Comparison of ENCODE assay signal across 1 cellular context in genomic region chr1:155940531-155940992, GRCh38.
TF ChIP-seq lines count a peak whose summit lies in the region.

No MANE protein-coding gene starts in this region.

TF ChIP-seq in HepG2, 621 proteins besides CTCF, POLR2A, EP300 and RAD21 (continued from another document and continues in another):
- TF ChIP-seq ZBTB37 (CRISPR knock-in tag; IDR thresholded peaks at IDR 0.05) (no peak), RBAK (CRISPR knock-in tag; IDR thresholded peaks at IDR 0.05) (no peak), MAFF (IDR thresholded peaks at IDR 0.05; ENCODE audit: low read depth, low read length) (no peak), LBX2 (CRISPR knock-in tag; IDR thresholded peaks at IDR 0.05; ENCODE audit: borderline replicate concordance) (no peak), ZFY (CRISPR knock-in tag; IDR thresholded peaks at IDR 0.05) (peak; percentile 79), SP140L (CRISPR knock-in tag; IDR thresholded peaks at IDR 0.05; ENCODE audit: borderline replicate concordance) (0 out of 2 replicates have a peak, but pooled peaks have one; percentile 53), ZNF33A (CRISPR knock-in tag; IDR thresholded peaks at IDR 0.05; ENCODE audit: borderline replicate concordance) (no peak), JDP2 (CRISPR knock-in tag; IDR thresholded peaks at IDR 0.05; ENCODE audit: borderline replicate concordance) (no peak), HNRNPL (IDR thresholded peaks at IDR 0.05; ENCODE audit: low read depth, low read length) (no peak), ZKSCAN5 (CRISPR knock-in tag; IDR thresholded peaks at IDR 0.05) (no peak), ZBTB7A (CRISPR knock-in tag; IDR thresholded peaks at IDR 0.05) (no peak), CEBPB (IDR thresholded peaks at IDR 0.05; ENCODE audit: borderline replicate concordance, low read depth, low read length) (no peak), ZNF460 (CRISPR knock-in tag; IDR thresholded peaks at IDR 0.05; ENCODE audit: borderline replicate concordance) (no peak), ZNF235 (CRISPR knock-in tag; IDR thresholded peaks at IDR 0.05; ENCODE audit: borderline replicate concordance) (no peak), ZNF720 (CRISPR knock-in tag; IDR thresholded peaks at IDR 0.05) (no peak), MED13 (CRISPR knock-in tag; IDR thresholded peaks at IDR 0.05) (no peak), BHLHE40 (IDR thresholded peaks at IDR 0.05; ENCODE audit: low read length) (no peak), ZNF274 (CRISPR knock-in tag; IDR thresholded peaks at IDR 0.05) (no peak), RFX1 (IDR thresholded peaks at IDR 0.05) (no peak), TAF1 (CRISPR knock-in tag; IDR thresholded peaks at IDR 0.05) (peak; percentile 35; the same call in 1 of the 2 replicates), NFAT5 (CRISPR knock-in tag; IDR thresholded peaks at IDR 0.05) (no peak), DNMT1 (CRISPR knock-in tag; IDR thresholded peaks at IDR 0.05) (no peak), SMAD9 (CRISPR knock-in tag; IDR thresholded peaks at IDR 0.05) (no peak), POGZ (CRISPR knock-in tag; IDR thresholded peaks at IDR 0.05) (no peak), DMAP1 (CRISPR knock-in tag; IDR thresholded peaks at IDR 0.05) (no peak; the same call in 1 of the 2 replicates), GMEB1 (CRISPR knock-in tag; IDR thresholded peaks at IDR 0.05; ENCODE audit: borderline replicate concordance) (no peak), THAP7 (CRISPR knock-in tag; IDR thresholded peaks at IDR 0.05) (no peak), SKI (IDR thresholded peaks at IDR 0.05; ENCODE audit: partially characterized antibody) (no peak), ZBTB33 (CRISPR knock-in tag; IDR thresholded peaks at IDR 0.05) (peak; percentile 24; the same call in 1 of the 2 replicates), EHMT2 (IDR thresholded peaks at IDR 0.05; ENCODE audit: borderline replicate concordance, low read depth, low read length) (no peak), HDAC1 (CRISPR knock-in tag; IDR thresholded peaks at IDR 0.05) (peak; percentile 16; the same call in 1 of the 2 replicates), ZNF580 (CRISPR knock-in tag; IDR thresholded peaks at IDR 0.05; ENCODE audit: borderline replicate concordance, low read depth) (no peak), ZNF343 (CRISPR knock-in tag; IDR thresholded peaks at IDR 0.05) (no peak), EED (CRISPR knock-in tag; IDR thresholded peaks at IDR 0.05) (no peak), ZNF749 (CRISPR knock-in tag; IDR thresholded peaks at IDR 0.05; ENCODE audit: borderline replicate concordance) (no peak), ZNF136 (CRISPR knock-in tag; IDR thresholded peaks at IDR 0.05; ENCODE audit: low read depth) (no peak), CENPBD1 (CRISPR knock-in tag; IDR thresholded peaks at IDR 0.05; ENCODE audit: borderline replicate concordance, low read depth) (no peak), KLF9 (CRISPR knock-in tag; IDR thresholded peaks at IDR 0.05; ENCODE audit: low read depth) (no peak), PREB (CRISPR knock-in tag; IDR thresholded peaks at IDR 0.05) (no peak), PCBP1 (IDR thresholded peaks at IDR 0.05; ENCODE audit: borderline replicate concordance, low read depth, low read length) (no peak), E2F5 (CRISPR knock-in tag; conservative IDR thresholded peaks at IDR 0.05) (no peak), JUNB (CRISPR knock-in tag; IDR thresholded peaks at IDR 0.05; ENCODE audit: borderline replicate concordance) (no peak), PBX3 (CRISPR knock-in tag; IDR thresholded peaks at IDR 0.05; ENCODE audit: borderline replicate concordance) (no peak), SMAD3 (CRISPR knock-in tag; IDR thresholded peaks at IDR 0.05) (peak; percentile 56), MAZ (IDR thresholded peaks at IDR 0.05; ENCODE audit: borderline replicate concordance, low read depth, low read length) (no peak), MAZ (CRISPR knock-in tag; IDR thresholded peaks at IDR 0.05; ENCODE audit: low read depth) (no peak; the same call in 1 of the 2 replicates)
